In genomic region chr22:42270512-42271190, GRCh38 we compare ENCODE assay signal across 8 cellular contexts. TPM values are rescaled to one million over a fixed set of nuclear protein-coding genes. Genes with fewer than 3 reads are reported as not detected.
DNase-seq lines count a peak whose midpoint lies in the region; ATAC-seq and TF ChIP-seq lines count a peak whose summit lies in the region.

TSS of gene TCF20 (minus strand) at chr22:42270653. CDS start at chr22:42215305, 55,348 bp downstream.

- peak; percentile 55 for DNase-seq in NCI-H226
- peak; percentile 75 to 80 for DNase-seq in activated CD4-positive, alpha-beta T cell treated with anti-CD3 and anti-CD28 coated beads for 4 hours
- peak in 1 of 2 donors; percentile 84 for DNase-seq in left colon
- DNase-seq in stimulated activated CD4-positive, alpha-beta T cell treated with anti-CD3 and anti-CD28 coated beads, Interleukin-1b, Interleukin-23, amount 100 ng/mL, for 4 hours (ENCODE audit: low read depth in 2 of 2), result peak; percentile 67 to 75

- ATAC-seq in GM18511 (IDR thresholded peaks at IDR 0.05; ENCODE audit: unreplicated experiment) (peak; percentile 75), HG03039 (IDR thresholded peaks at IDR 0.05; ENCODE audit: unreplicated experiment) (peak; percentile 51), left colon (peak; percentile 53)

- H3K27ac ChIP-seq in 22Rv1, result peak within 1 kb of the TSS; percentile 90
- peak within 1 kb of the TSS; percentile 47 for H3K27ac ChIP-seq in cingulate gyrus (ENCODE audit: low read depth, low read length)

- TF ChIP-seq CTCF in 22Rv1 (IDR thresholded peaks at IDR 0.05), result no peak

- intact Hi-C loops in left colon (cut with DNase I, micrococcal nuclease), result no loop called here

RNA-seq across cellular contexts. Expression of gene TCF20, which starts in this region (rescaled TPM):
- 10 to 100 TPM; 49.4 to 54.9 TPM for total RNA-seq in left colon
